In the genomic region with DNA sequence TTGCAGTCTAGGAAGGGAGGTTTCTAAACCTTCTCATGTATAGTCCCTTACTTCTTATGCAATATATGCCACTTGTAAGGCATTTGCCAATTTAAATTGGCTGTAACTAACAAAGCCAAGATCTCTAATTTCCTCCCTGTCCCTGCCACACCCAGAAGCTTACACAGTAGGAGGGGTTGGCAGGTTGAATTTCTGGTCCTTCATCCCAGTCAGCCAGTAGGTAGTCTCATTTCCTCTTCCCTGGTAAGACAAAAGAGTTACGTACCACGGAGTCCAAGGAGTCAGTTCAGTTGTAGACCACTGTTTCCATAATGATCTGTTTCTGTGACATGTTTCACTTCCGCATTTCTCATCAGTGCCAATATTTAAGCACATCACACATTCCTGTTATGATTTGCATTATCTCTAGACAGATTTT, we compare ENCODE assay signal across 10 cellular contexts. TPM values are rescaled to one million over a fixed set of nuclear protein-coding genes. Genes with fewer than 3 reads are reported as not detected.
DNase-seq lines count a peak whose midpoint lies in the region; ATAC-seq, FAIRE-seq and TF ChIP-seq lines count a peak whose summit lies in the region.
"Had no signal": no experiment of that assay in that cellular context is flagged by ENCODE, and none has a peak within 500 bp of the region (broad histone marks: within the 10 kb centered on the region; RNA-seq: fewer than 3 reads in every experiment).

No MANE protein-coding gene starts in this region.

- H3K27ac ChIP-seq in K562 (ENCODE audit: extremely low read depth, low read depth, low read length) = no peak overlapping the region
- H3K27ac ChIP-seq in substantia nigra (ENCODE audit: low read depth, low read length, poor library complexity, severe bottlenecking) = no peak overlapping the region

- intact Hi-C loops in K562 (cut with micrococcal nuclease) = no loop called here

- no peak overlapping the region for H3K9ac ChIP-seq in K562 (ENCODE audit: insufficient read depth in 1 of 2, low read depth in 2 of 2, low read length in 2 of 2)

- no peak overlapping the region for H2AFZ ChIP-seq in K562 (ENCODE audit: low read depth, low read length)

- TF ChIP-seq RAD21 in K562 (CRISPR knock-in tag; conservative IDR thresholded peaks at IDR 0.05 in 1 of 2, IDR thresholded peaks at IDR 0.05 in 1 of 2) = no peak

- ATAC-seq in GM21390 (IDR thresholded peaks at IDR 0.05; ENCODE audit: unreplicated experiment) (peak; percentile 45), HG03432 (IDR thresholded peaks at IDR 0.05; ENCODE audit: unreplicated experiment) (peak; percentile 56), K562 (no peak)
- no peak for ATAC-seq in activated T-cell treated with anti-CD3 and anti-CD28 coated beads, Interleukin-2, amount 50 U/mL, for 72 hours (replicated peaks in 1 of 2)

- CTCF ChIA-PET in GM10248 (lab: Yijun Ruan, JAX) = interaction anchor here (1.8 to 3.8 kb wide), 2 partner anchors 10 to 376 kb away, joined by 8 to 17 read pairs; no protein-coding TSS in a partner anchor
- CTCF ChIA-PET in K562 (lab: Yijun Ruan, JAX; ENCODE audit: low intra/inter-chr PET ratio) = no interaction called here

- H3K36me3 ChIP-seq in K562 (ENCODE audit: control insufficient read depth, insufficient read depth, low read length) = no peaks in the 10 kb centered on the region

- no peak overlapping the region for H3K27ac Mint-ChIP-seq in activated T-cell treated with anti-CD3 and anti-CD28 coated beads, Interleukin-2, amount 50 U/mL, for 72 hours
- H3K27ac Mint-ChIP-seq: CD4-positive, CD25-positive, alpha-beta regulatory T cell had no signal

- no TSS peak for BruUV-seq in K562 (replicated peaks; lab: Mats Ljungman, UMichigan)

- H3K27me3 Mint-ChIP-seq in activated T-cell treated with anti-CD3 and anti-CD28 coated beads, Interleukin-2, amount 50 U/mL, for 72 hours (ENCODE audit: low read depth) = peaks cover 5% of the 10 kb centered on the region

- H3K9me1 ChIP-seq in K562 (ENCODE audit: control insufficient read depth, insufficient read depth, low read length) = no peaks in the 10 kb centered on the region

- DNase-seq in GM10248 (ENCODE audit: extremely low spot score) = peak; percentile 31
- no peak for DNase-seq in K562 (ENCODE audit: extremely low read depth in 1 of 4, low spot score in 3 of 4)
- DNase-seq in middle frontal gyrus (ENCODE audit: extremely low spot score, low spot score) = no peak
- no peak for DNase-seq in substantia nigra (lab: John Stamatoyannopoulos, UW)
- DNase-seq in activated T-cell treated with anti-CD3 and anti-CD28 coated beads, Interleukin-2, amount 50 U/mL, for 72 hours = no peak
- DNase-seq in DMS 273 treated with DMSO at 0.1 percent for 48 hours (lab: John Stamatoyannopoulos, UW) = no peak
- DNase-seq: CD4-positive, CD25-positive, alpha-beta regulatory T cell; stimulated activated CD4-positive, alpha-beta T cell treated with anti-CD3 and anti-CD28 coated beads, Interleukin-4, amount 100 ng/mL, for 1 hour had no signal

- no peak for FAIRE-seq in K562 (lab: Jason Lieb, UNC)

- no peak for TF ChIP-seq CTCF in GM10248 (IDR thresholded peaks at IDR 0.05; ENCODE audit: control extremely low read depth, extremely low read depth, low read depth, missing control alignments)
- TF ChIP-seq CTCF in K562 (IDR thresholded peaks at IDR 0.05 in 2 of 3, conservative IDR thresholded peaks at IDR 0.05 in 1 of 3; ENCODE audit: insufficient read depth in 2 of 3, low read depth in 1 of 3, low read length in 3 of 3) = no peak

- H3K4me2 ChIP-seq in K562 (ENCODE audit: insufficient read depth, low read length) = no peak overlapping the region

- H3K36me3 Mint-ChIP-seq in activated T-cell treated with anti-CD3 and anti-CD28 coated beads, Interleukin-2, amount 50 U/mL, for 72 hours (ENCODE audit: insufficient read depth in 2 of 2) = peaks cover 4 to 9% of the 10 kb centered on the region in 2 donors
- H3K36me3 Mint-ChIP-seq: CD4-positive, CD25-positive, alpha-beta regulatory T cell had no signal

- peaks cover 1 to 7% of the 10 kb centered on the region in 2 donors for H3K9me3 Mint-ChIP-seq in activated T-cell treated with anti-CD3 and anti-CD28 coated beads, Interleukin-2, amount 50 U/mL, for 72 hours

- POLR2A ChIA-PET in GM10248 (lab: Yijun Ruan, JAX) (no interaction called here), K562 (lab: Yijun Ruan, JAX) (no interaction called here)

- no peaks in the 10 kb centered on the region for H3K27me3 ChIP-seq in K562 (ENCODE audit: control insufficient read depth in 2 of 2, insufficient read depth in 2 of 2, low read length in 2 of 2)

- no peaks in the 10 kb centered on the region for H3K4me1 ChIP-seq in K562 (replicated peaks in 1 of 2; ENCODE audit: control insufficient read depth in 2 of 2, insufficient read depth in 2 of 2, low read length in 2 of 2)

- no peaks in the 10 kb centered on the region for H3K9me3 ChIP-seq in K562 (replicated peaks; ENCODE audit: control insufficient read depth, insufficient read depth, low read depth, low read length)

- H4K20me1 ChIP-seq in K562 (replicated peaks; ENCODE audit: control insufficient read depth, insufficient read depth, low read length) = no peaks in the 10 kb centered on the region

- no peaks in the 10 kb centered on the region for H3K4me1 Mint-ChIP-seq in activated T-cell treated with anti-CD3 and anti-CD28 coated beads, Interleukin-2, amount 50 U/mL, for 72 hours (ENCODE audit: low read depth)
- H3K4me1 Mint-ChIP-seq: CD4-positive, CD25-positive, alpha-beta regulatory T cell had no signal

- no peak for TF ChIP-seq POLR2A in K562 (conservative IDR thresholded peaks at IDR 0.05)

- no peak for TF ChIP-seq EP300 in K562 (IDR thresholded peaks at IDR 0.05; ENCODE audit: low read length)

- no peaks in the 10 kb centered on the region for H3K79me2 ChIP-seq in K562 (ENCODE audit: control insufficient read depth, insufficient read depth, low read length)

- in situ Hi-C loops in K562 (cut with MboI) = no loop called here

- H3K4me3 ChIP-seq in K562 = no peak overlapping the region

- H3K4me3 Mint-ChIP-seq in activated T-cell treated with anti-CD3 and anti-CD28 coated beads, Interleukin-2, amount 50 U/mL, for 72 hours = no peak overlapping the region
- H3K4me3 Mint-ChIP-seq: CD4-positive, CD25-positive, alpha-beta regulatory T cell had no signal

- 0% methylated on average over 3 of the region's 3 CpGs for WGBS in K562 (ENCODE audit: insufficient coverage, low coverage, missing lambda C conversion rate)

TF ChIP-seq in K562, 482 proteins besides CTCF, POLR2A, EP300 and RAD21:
- TF ChIP-seq SPI1 (IDR thresholded peaks at IDR 0.05; ENCODE audit: borderline replicate concordance, low read depth, low read length) = peak; percentile 36; the same call in 1 of the 2 replicates
- no peak for TF ChIP-seq ZNF778 (CRISPR knock-in tag; IDR thresholded peaks at IDR 0.05)
- no peak for TF ChIP-seq PKNOX1 (IDR thresholded peaks at IDR 0.05)
- TF ChIP-seq ZNF507 (tag; conservative IDR thresholded peaks at IDR 0.05) = no peak
- TF ChIP-seq HDGF (IDR thresholded peaks at IDR 0.05) = no peak
TF ChIP-seq in K562: peak in this region for 1.

RNA-seq across cellular contexts. Expression of gene PLBD1, which starts 47.0 kb away (rescaled TPM):
- total RNA-seq in K562 (2011; cell fraction: chromatin; rRNA removed; ENCODE audit: low replicate concordance) = 35.2 and 42.5 TPM in 2 replicates
- 27.8 and 32.9 TPM in 2 replicates for total RNA-seq in K562 (2011; cell fraction: nucleolus; rRNA removed)
- total RNA-seq in K562 (2011; cell fraction: nucleoplasm; rRNA removed) = 31.0 and 41.1 TPM in 2 replicates
- total RNA-seq in K562 (2014; rRNA removed) (18.4 and 20.2 TPM in 2 replicates), K562 (2014; rRNA removed; fragmentation: Illumina TruSeq; extraction: Trizol) (23.4 and 24.6 TPM in 2 replicates), K562 (2015; rRNA removed; fragmentation: Illumina TruSeq; extraction: Trizol) (27.5 and 31.0 TPM in 2 replicates), K562 (2021) (15.9 and 16.4 TPM in 2 replicates)
- polyA plus RNA-seq in K562 (2011; rRNA removed) (27.0 and 37.0 TPM in 2 replicates), K562 (2014; fragmentation: Illumina TruSeq; extraction: Trizol) (19.6 and 26.3 TPM in 2 replicates), K562 (2014; fragmentation: Nextera tagmentation; extraction: Ambion mirVana) (1 to 10 TPM; 7.1 to 8.5 TPM), K562 (2014; rRNA removed) (20.6 and 23.3 TPM in 2 replicates)
- 13.8 and 17.6 TPM in 2 replicates for polyA plus RNA-seq in K562 (2011; cell fraction: cytosol; rRNA removed)
- polyA plus RNA-seq in K562 (2011; cell fraction: nucleus; rRNA removed) = 5.5 and 9.9 TPM in 2 replicates
- polyA plus RNA-seq in K562 (2012) = 17.3 and 18.3 TPM in 2 replicates
- polyA minus RNA-seq in K562 (2011; rRNA and poly(A)+ RNA removed) = 30.5 and 35.7 TPM in 2 replicates
- 8.2 and 12.9 TPM in 2 replicates for polyA minus RNA-seq in K562 (2011; cell fraction: cytosol; rRNA and poly(A)+ RNA removed)
- 5.8 and 16.7 TPM in 2 replicates for polyA minus RNA-seq in K562 (2011; cell fraction: nucleus; rRNA and poly(A)+ RNA removed)
- not detected for total RNA-seq in activated T-cell treated with anti-CD3 and anti-CD28 coated beads, Interleukin-2, amount 50 U/mL, for 72 hours
- total RNA-seq: CD4-positive, CD25-positive, alpha-beta regulatory T cell had no signal

Comparison
In these comparisons a context has a peak if more than half of its experiments do, and no peak if none do; other contexts are left out.
1. ATAC-seq: peak in GM21390 (single experiment) and HG03432 (single experiment); none in K562 (single experiment) and activated T-cell treated with anti-CD3 and anti-CD28 coated beads, Interleukin-2, amount 50 U/mL, for 72 hours (0 of 2).
2. RNA of gene PLBD1, which starts 47.0 kb away (total RNA-seq): 15.9 to 42.5 TPM in K562; not detected in activated T-cell treated with anti-CD3 and anti-CD28 coated beads, Interleukin-2, amount 50 U/mL, for 72 hours; every median in the first group is over 10 times any median in the second.